8 cellular contexts compared by ENCODE assay signal in the genomic region with DNA sequence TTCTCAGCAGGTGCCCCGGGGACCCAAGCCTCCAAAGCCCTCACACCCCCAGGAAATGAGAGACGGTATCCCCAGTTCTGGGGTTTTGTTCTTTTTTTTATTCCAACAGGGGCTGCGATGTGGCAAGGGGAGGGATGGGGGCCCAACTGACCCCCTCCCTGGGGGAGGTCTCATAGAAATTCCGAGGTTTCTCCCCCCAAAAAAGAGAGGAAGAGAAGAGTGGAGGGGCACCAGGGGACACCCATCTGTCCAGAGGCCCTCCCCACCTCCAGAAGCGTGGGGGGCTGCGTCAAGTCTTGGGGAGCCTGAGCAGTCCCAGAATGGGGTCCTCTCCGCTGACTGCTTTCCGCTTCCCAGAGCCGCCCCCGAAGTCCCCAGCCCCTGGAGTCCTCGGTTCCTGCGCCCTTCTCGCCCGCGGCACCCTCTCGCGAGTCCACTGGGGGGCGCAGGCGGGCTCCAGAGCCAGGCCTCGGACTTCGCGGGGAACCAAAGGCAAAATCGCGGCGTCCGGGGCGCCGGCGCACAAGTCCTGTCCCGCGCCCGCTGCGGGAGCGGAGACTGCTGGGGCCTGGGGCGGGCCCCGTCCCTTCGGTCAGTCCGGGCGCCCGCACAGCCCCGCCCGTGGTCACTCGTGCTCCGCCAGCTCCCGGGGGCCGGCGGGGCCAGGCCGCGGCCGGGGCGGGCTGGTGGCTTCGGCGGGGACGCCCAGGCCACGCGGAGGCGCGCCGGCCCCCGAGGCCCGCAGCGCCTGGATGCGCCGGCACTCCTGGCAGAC. TPM values are rescaled to one million over a fixed set of nuclear protein-coding genes. Genes with fewer than 3 reads are reported as not detected.
DNase-seq lines count a peak whose midpoint lies in the region; ATAC-seq lines count a peak whose summit lies in the region.

No MANE protein-coding gene starts in this region.

- H3K27me3 ChIP-seq in right cardiac atrium (ENCODE audit: control insufficient read depth, insufficient read depth): no peaks in the 10 kb centered on the region
- H3K27me3 ChIP-seq in effector memory CD4-positive, alpha-beta T cell (replicated peaks; ENCODE audit: control insufficient read depth, insufficient read depth, low read length, poor library complexity, severe bottlenecking): peaks cover 32% of the 10 kb centered on the region

- H3K36me3 ChIP-seq in effector memory CD4-positive, alpha-beta T cell (ENCODE audit: control insufficient read depth, insufficient read depth, low read length): no peaks in the 10 kb centered on the region

- no peaks in the 10 kb centered on the region for H3K9me3 ChIP-seq in right cardiac atrium (ENCODE audit: control insufficient read depth, low read length)
- H3K9me3 ChIP-seq in effector memory CD4-positive, alpha-beta T cell (ENCODE audit: control insufficient read depth, low read length): no peaks in the 10 kb centered on the region

- intact Hi-C loops in right cardiac atrium (cut with DNase I): no loop called here

- H3K27ac ChIP-seq in right cardiac atrium (ENCODE audit: low read length): no peak overlapping the region
- H3K27ac ChIP-seq in effector memory CD4-positive, alpha-beta T cell (ENCODE audit: insufficient read depth, low read length, poor library complexity, severe bottlenecking): no peak overlapping the region

- H3K4me3 ChIP-seq in right cardiac atrium (ENCODE audit: low read length): no peak overlapping the region
- H3K4me3 ChIP-seq in effector memory CD4-positive, alpha-beta T cell (ENCODE audit: insufficient read depth, low read depth, low read length, poor library complexity, severe bottlenecking): no peak overlapping the region

- 3% methylated on average over 64 of the region's 64 CpGs for WGBS in right cardiac atrium

- DNase-seq in activated T-cell treated with anti-CD3 and anti-CD28 coated beads for 24 hours (ENCODE audit: low read depth): peak; percentile 26
- no peak for DNase-seq in activated T-cell treated with anti-CD3 and anti-CD28 coated beads for 4 hours
- DNase-seq in NCI-H2196 treated with DMSO at 0.1 percent for 48 hours (lab: John Stamatoyannopoulos, UW; ENCODE audit: unreplicated experiment): peak; percentile 41
- DNase-seq in activated naive CD4-positive, alpha-beta T cell treated with Interleukin-2 at 50 U/mL for 16 hours: peak; percentile 35
- peak; percentile 33 to 64 (median 64) for DNase-seq in right cardiac atrium
- peak; percentile 31 to 40 for DNase-seq in stimulated activated CD8-positive, alpha-beta memory T cell treated with anti-CD3 and anti-CD28 coated beads, Interleukin-15, amount 100 ng/mL, for 48 hours (ENCODE audit: low read depth in 2 of 2)
- no peak for DNase-seq in effector memory CD4-positive, alpha-beta T cell

- no peaks in the 10 kb centered on the region for H3K4me1 ChIP-seq in right cardiac atrium (ENCODE audit: control insufficient read depth, insufficient read depth, low read length)
- H3K4me1 ChIP-seq in effector memory CD4-positive, alpha-beta T cell (ENCODE audit: control insufficient read depth, insufficient read depth, low read length, poor library complexity, severe bottlenecking): peaks cover 16% of the 10 kb centered on the region

- peak in 1 of 2 donors; percentile 8 for ATAC-seq in right cardiac atrium
- no peak for ATAC-seq in GM18909 (IDR thresholded peaks at IDR 0.05; ENCODE audit: poor library complexity, unreplicated experiment)

RNA-seq across cellular contexts. Expression of a gene that starts 4.4 kb away (rescaled TPM):
- 100 to 1,000 TPM; 194 to 295 (median 234) TPM for total RNA-seq in right cardiac atrium
- polyA plus RNA-seq in right cardiac atrium: 104 TPM

RNA-seq across cellular contexts. Expression of a gene that starts 39.3 kb away (rescaled TPM):
- 100 to 1,000 TPM in 1 of 4 donors, 10 to 100 TPM in 3; 79.6 to 113 (median 90.3) TPM for total RNA-seq in right cardiac atrium
- 140 TPM for polyA plus RNA-seq in right cardiac atrium

Comparison
In these comparisons a context has a peak if more than half of its experiments do, and no peak if none do; other contexts are left out.
1. DNase-seq: peak in activated T-cell treated with anti-CD3 and anti-CD28 coated beads for 24 hours (single experiment), NCI-H2196 treated with DMSO at 0.1 percent for 48 hours (single experiment), activated naive CD4-positive, alpha-beta T cell treated with Interleukin-2 at 50 U/mL for 16 hours (single experiment), right cardiac atrium (3 of 3) and stimulated activated CD8-positive, alpha-beta memory T cell treated with anti-CD3 and anti-CD28 coated beads, Interleukin-15, amount 100 ng/mL, for 48 hours (2 of 2); none in activated T-cell treated with anti-CD3 and anti-CD28 coated beads for 4 hours (single experiment) and effector memory CD4-positive, alpha-beta T cell (0 of 3).